Comparison of ENCODE assay signal across 1 cellular context in the genomic region with DNA sequence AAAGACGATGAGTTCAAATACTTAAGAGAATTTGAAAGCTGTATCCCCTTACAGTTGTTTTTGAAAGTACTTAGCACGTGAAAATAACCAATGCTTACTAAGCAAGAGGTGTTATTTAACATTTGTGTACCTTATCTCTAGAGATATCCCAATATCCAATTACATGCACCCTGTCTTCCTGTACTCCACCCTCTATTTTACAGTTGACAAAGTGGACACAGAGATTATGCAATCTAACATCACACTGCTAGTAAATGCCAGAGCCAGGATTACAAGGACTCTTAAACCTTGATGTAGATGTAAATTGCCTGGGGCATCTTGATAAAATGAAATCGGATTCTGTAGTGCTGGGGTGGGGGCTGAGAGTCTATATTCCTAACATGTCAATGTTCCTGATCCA.
A peak's percentile ranks its signal among the peaks of the same experiment; 100 is the strongest.
TF ChIP-seq lines count a peak whose summit lies in the region.

No MANE protein-coding gene starts in this region.

TF ChIP-seq in HEK293, 187 proteins besides CTCF, POLR2A, EP300 and RAD21 (continued from another document):
- TF ChIP-seq IKZF3 (tag by site-specific recombination; IDR thresholded peaks at IDR 0.05) (peak; percentile 81), TSHZ1 (tag by site-specific recombination; IDR thresholded peaks at IDR 0.05; ENCODE audit: borderline replicate concordance) (peak; percentile 57; the same call in 1 of the 2 replicates), ZBTB10 (tag by site-specific recombination; IDR thresholded peaks at IDR 0.05) (no peak), ZNF302 (tag by site-specific recombination; IDR thresholded peaks at IDR 0.05; ENCODE audit: low read depth) (no peak; the same call in 1 of the 2 replicates), ZNF211 (tag by site-specific recombination; IDR thresholded peaks at IDR 0.05; ENCODE audit: low read depth) (no peak)
TF ChIP-seq in HEK293: peak in this region for 37.
